Comparison of ENCODE assay signal across 24 cellular contexts in the genomic region with DNA sequence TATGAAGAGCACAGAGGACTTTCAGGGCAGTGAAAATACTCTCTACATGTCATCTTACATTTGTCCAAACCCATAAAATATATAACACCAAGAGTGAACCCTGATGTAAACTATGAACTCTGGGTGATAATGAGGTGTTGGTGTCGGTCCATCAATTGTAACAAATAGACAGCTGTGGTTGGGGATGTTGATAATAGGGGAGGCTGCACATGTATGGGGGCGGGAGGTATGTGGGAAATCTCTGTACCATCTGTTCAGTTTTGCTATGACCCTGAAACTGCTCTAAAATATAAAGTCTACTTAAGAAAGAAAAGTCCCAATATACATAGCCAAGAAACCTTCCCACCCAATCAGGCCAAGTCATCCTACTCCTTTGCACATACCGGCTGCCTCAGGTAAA.
DNase-seq lines count a peak whose midpoint lies in the region; ATAC-seq and TF ChIP-seq lines count a peak whose summit lies in the region.
"Had no signal": no experiment of that assay in that cellular context is flagged by ENCODE, and none has a peak within 500 bp of the region (broad histone marks: within the 10 kb centered on the region; RNA-seq: fewer than 3 reads in every experiment).

No MANE protein-coding gene starts in this region.

- no peak for TF ChIP-seq POLR2A in adrenal gland (IDR thresholded peaks at IDR 0.05)

- peak overlapping the region; percentile 97 for H3K27ac Mint-ChIP-seq in nephron progenitor cell
- H3K27ac Mint-ChIP-seq: activated CD8-positive, alpha-beta memory T cell treated with anti-CD3 and anti-CD28 coated beads, Interleukin-2, amount 10 ng/mL, durations not matched to agents 7 days and 5 days; activated naive CD4-positive, alpha-beta T cell treated with anti-CD3 and anti-CD28 coated beads, Interleukin-2, amount 50 U/mL, for 24 hours; activated T-helper 1 cell treated with anti-CD3 and anti-CD28 coated beads, Interleukin-12 subunit alpha, Interleukin-12 subunit beta, Interleukin-2, Interleukin-4 antibody, amounts not matched to agents 30 ng/mL and 10 ng/mL and 1 ng/mL, durations not matched to agents 14 hours and 24 hours and 36 hours had no signal

- peak; percentile 60 for ATAC-seq in HG02642 (IDR thresholded peaks at IDR 0.05; ENCODE audit: poor library complexity, unreplicated experiment)
- ATAC-seq in HG03565 (IDR thresholded peaks at IDR 0.05; ENCODE audit: unreplicated experiment): no peak
- ATAC-seq: activated CD8-positive, alpha-beta memory T cell treated with anti-CD3 and anti-CD28 coated beads, Interleukin-2, amount 10 ng/mL, durations not matched to agents 7 days and 5 days; esophagus mucosa; HepG2 had no signal

- H3K36me3 Mint-ChIP-seq in nephron progenitor cell (ENCODE audit: low read depth): peaks cover 28% of the 10 kb centered on the region
- H3K36me3 Mint-ChIP-seq: mesothelial cell of epicardium had no signal

- H3K36me3 ChIP-seq in adrenal gland (replicated peaks in 1 of 2): no peaks in the 10 kb centered on the region
- H3K36me3 ChIP-seq: BLaER1 treated with 17β-estradiol and CSF1 and Interleukin-3, amounts not matched to agents 10 nM and 100 nM had no signal

- H3K27ac ChIP-seq in VCaP (peak overlapping the region; percentile 31), adrenal gland (peak overlapping the region in 2 of 5 donors; percentile 55 to 73)
- H3K27ac ChIP-seq: BLaER1 treated with 17β-estradiol and CSF1 and Interleukin-3, amounts not matched to agents 10 nM and 100 nM had no signal

- no peak overlapping the region for H3K4me3 Mint-ChIP-seq in nephron progenitor cell
- H3K4me3 Mint-ChIP-seq: activated CD8-positive, alpha-beta memory T cell treated with anti-CD3 and anti-CD28 coated beads, Interleukin-2, amount 10 ng/mL, durations not matched to agents 7 days and 5 days; activated naive CD4-positive, alpha-beta T cell treated with anti-CD3 and anti-CD28 coated beads, Interleukin-2, amount 50 U/mL, for 24 hours; activated T-helper 1 cell treated with anti-CD3 and anti-CD28 coated beads, Interleukin-12 subunit alpha, Interleukin-12 subunit beta, Interleukin-2, Interleukin-4 antibody, amounts not matched to agents 30 ng/mL and 10 ng/mL and 1 ng/mL, durations not matched to agents 14 hours and 24 hours and 36 hours; mesothelial cell of epicardium had no signal

- H3K4me3 ChIP-seq in GM12865 (ENCODE audit: low read depth, low read length): no peak overlapping the region
- no peak overlapping the region for H3K4me3 ChIP-seq in adrenal gland
- H3K4me3 ChIP-seq: BLaER1 treated with 17β-estradiol and CSF1 and Interleukin-3, amounts not matched to agents 10 nM and 100 nM had no signal

- DNase-seq in GM12865 (ENCODE audit: low read depth): peak; percentile 3
- DNase-seq in nephron progenitor cell: no peak
- no peak for DNase-seq in stimulated activated CD8-positive, alpha-beta memory T cell treated with anti-CD3 and anti-CD28 coated beads, Interleukin-4, amount 100 ng/mL, for 48 hours
- DNase-seq in NCI-H1105 (lab: John Stamatoyannopoulos, UW): no peak
- DNase-seq in adrenal gland: no peak
- DNase-seq: ACHN; activated CD4-positive, alpha-beta T cell treated with anti-CD3 and anti-CD28 coated beads for 48 hours; activated CD8-positive, alpha-beta memory T cell treated with anti-CD3 and anti-CD28 coated beads, Interleukin-2, amount 10 ng/mL, durations not matched to agents 7 days and 5 days; effector memory CD4-positive, alpha-beta T cell; left cardiac atrium; NCI-H1417; NCI-H748 treated with DMSO at 0.1 percent for 48 hours; OCI-M1; Right ventricle myocardium superior; SW 1271 had no signal

- WGBS in adrenal gland, 4 donors: 85 to 93% (median 91%) methylated on average over 3 of the region's 3 CpGs

- H3K4me1 ChIP-seq in adrenal gland (replicated peaks in 1 of 2): peaks cover 0 to 10% of the 10 kb centered on the region in 2 donors

- H3K27me3 ChIP-seq in adrenal gland: no peaks in the 10 kb centered on the region
- H3K27me3 ChIP-seq: BLaER1 treated with 17β-estradiol and CSF1 and Interleukin-3, amounts not matched to agents 10 nM and 100 nM had no signal

- intact Hi-C loops in adrenal gland (cut with DNase I): no loop called here

- H3K4me1 Mint-ChIP-seq in nephron progenitor cell: peaks cover 46% of the 10 kb centered on the region
- H3K4me1 Mint-ChIP-seq: activated CD8-positive, alpha-beta memory T cell treated with anti-CD3 and anti-CD28 coated beads, Interleukin-2, amount 10 ng/mL, durations not matched to agents 7 days and 5 days; activated naive CD4-positive, alpha-beta T cell treated with anti-CD3 and anti-CD28 coated beads, Interleukin-2, amount 50 U/mL, for 24 hours had no signal

- H3K9me3 Mint-ChIP-seq in nephron progenitor cell: peaks cover 19% of the 10 kb centered on the region
- H3K9me3 Mint-ChIP-seq: activated naive CD4-positive, alpha-beta T cell treated with anti-CD3 and anti-CD28 coated beads, Interleukin-2, amount 50 U/mL, for 24 hours; activated T-helper 1 cell treated with anti-CD3 and anti-CD28 coated beads, Interleukin-12 subunit alpha, Interleukin-12 subunit beta, Interleukin-2, Interleukin-4 antibody, amounts not matched to agents 30 ng/mL and 10 ng/mL and 1 ng/mL, durations not matched to agents 14 hours and 24 hours and 36 hours had no signal

- TF ChIP-seq CTCF in GM12865 (IDR thresholded peaks at IDR 0.05; ENCODE audit: insufficient read depth, low read depth, low read length, missing control alignments) (no peak), VCaP (conservative IDR thresholded peaks at IDR 0.05) (no peak), nephron progenitor cell (IDR thresholded peaks at IDR 0.05) (no peak), adrenal gland (IDR thresholded peaks at IDR 0.05) (no peak)

- no peaks in the 10 kb centered on the region for H3K27me3 Mint-ChIP-seq in nephron progenitor cell (ENCODE audit: low read depth, poor library complexity)

- H3K9me3 ChIP-seq in adrenal gland (replicated peaks in 1 of 3): no peaks in the 10 kb centered on the region
- H3K9me3 ChIP-seq: BLaER1 treated with 17β-estradiol and CSF1 and Interleukin-3, amounts not matched to agents 10 nM and 100 nM had no signal
